10 cellular contexts compared by ENCODE assay signal in the genomic region with DNA sequence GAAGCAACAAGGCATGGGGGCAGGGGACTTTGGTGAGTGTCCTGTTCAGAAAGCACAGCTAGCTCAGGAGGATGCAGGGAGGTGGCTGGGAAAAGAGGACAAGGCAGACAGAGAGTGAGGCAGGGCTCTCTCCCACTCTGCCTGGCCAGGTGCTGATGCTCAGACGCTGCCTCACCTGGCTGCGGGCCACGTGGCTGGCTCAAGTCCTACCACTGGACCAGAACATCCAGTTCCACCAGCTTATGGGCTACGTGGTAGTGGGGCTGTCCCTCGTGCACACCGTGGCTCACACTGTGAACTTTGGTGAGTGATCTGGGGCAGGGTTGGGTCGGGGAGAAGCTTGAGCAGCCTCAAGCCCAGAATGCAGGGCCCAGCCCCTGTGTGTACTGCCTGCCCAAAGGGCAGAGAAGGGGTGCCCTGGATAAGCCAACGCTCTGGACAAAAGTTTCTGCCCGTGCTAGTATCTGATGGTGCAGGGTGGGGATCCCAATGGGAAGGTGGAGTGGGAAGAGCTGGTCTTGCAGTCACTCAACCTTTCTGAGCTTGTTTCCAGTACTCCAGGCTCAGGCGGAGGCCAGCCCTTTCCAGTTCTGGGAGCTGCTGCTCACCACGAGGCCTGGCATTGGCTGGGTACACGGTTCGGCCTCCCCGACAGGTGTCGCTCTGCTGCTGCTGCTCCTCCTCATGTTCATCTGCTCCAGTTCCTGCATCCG. TPM values are rescaled to one million over a fixed set of nuclear protein-coding genes. Genes with fewer than 3 reads are reported as not detected.
A peak's percentile ranks its signal among the peaks of the same experiment; 100 is the strongest.
DNase-seq lines count a peak whose midpoint lies in the region; ATAC-seq, FAIRE-seq and TF ChIP-seq lines count a peak whose summit lies in the region.
"Had no signal": no experiment of that assay in that cellular context is flagged by ENCODE, and none has a peak within 500 bp of the region (broad histone marks: within the 10 kb centered on the region; RNA-seq: fewer than 3 reads in every experiment).

No MANE protein-coding gene starts in this region.

- H3K9me3 ChIP-seq in right atrium auricular region: no peaks in the 10 kb centered on the region
- peaks cover 2% of the 10 kb centered on the region for H3K9me3 ChIP-seq in WERI-Rb-1 (ENCODE audit: severe bottlenecking)
- H3K9me3 ChIP-seq in kidney (ENCODE audit: control insufficient read depth in 1 of 2, low read length in 2 of 2): no peaks in the 10 kb centered on the region

- H3K4me3 ChIP-seq in right atrium auricular region (no peak overlapping the region), WERI-Rb-1 (ENCODE audit: low read depth, low read length) (no peak overlapping the region), kidney (ENCODE audit: low read length in 2 of 2) (no peak overlapping the region)

- ATAC-seq in left ventricle myocardium superior: no peak
- ATAC-seq in GM19351 (IDR thresholded peaks at IDR 0.05; ENCODE audit: unreplicated experiment): no peak

- TF ChIP-seq CTCF in right atrium auricular region (IDR thresholded peaks at IDR 0.05): no peak
- peak; percentile 63 for TF ChIP-seq CTCF in WERI-Rb-1 (IDR thresholded peaks at IDR 0.05; ENCODE audit: low read depth, low read length)
- TF ChIP-seq CTCF in kidney (IDR thresholded peaks at IDR 0.05; ENCODE audit: borderline replicate concordance, extremely low read depth, insufficient read depth): no peak

- H3K9ac ChIP-seq in kidney (ENCODE audit: low read length in 2 of 2): no peak overlapping the region

- DNase-seq in right atrium auricular region (ENCODE audit: low spot score) (peak; percentile 2), left ventricle myocardium superior (no peak), WERI-Rb-1 (peak; percentile 68), kidney (peak; percentile 82), NCI-H1694 (lab: John Stamatoyannopoulos, UW) (no peak), AG08396 (ENCODE audit: low spot score) (no peak)
- no peak for DNase-seq in stimulated activated CD8-positive, alpha-beta memory T cell treated with anti-CD3 and anti-CD28 coated beads, Interleukin-4, amount 100 ng/mL, for 48 hours
- DNase-seq: DND-41, NCI-H2029 treated with DMSO at 0.1 percent for 48 hours had no signal

- H3K27ac ChIP-seq in right atrium auricular region (no peak overlapping the region), WERI-Rb-1 (peak overlapping the region; percentile 18; the same call in 1 of the 2 replicates), kidney (ENCODE audit: low read depth in 2 of 2, low read length in 2 of 2) (no peak overlapping the region)

- intact Hi-C loops in left ventricle myocardium superior (cut with micrococcal nuclease): no loop called here
- intact Hi-C loops in kidney (cut with DNase I): no loop called here

- peaks cover 0 to 6% of the 10 kb centered on the region in 2 donors for H3K4me1 ChIP-seq in right atrium auricular region
- peaks cover 3 to 5% of the 10 kb centered on the region in 2 donors for H3K4me1 ChIP-seq in kidney (ENCODE audit: control insufficient read depth in 1 of 2, insufficient read depth in 1 of 2, low read depth in 1 of 2, low read length in 2 of 2)

- no peak for FAIRE-seq in kidney (lab: Jason Lieb, UNC)

- H3K27me3 ChIP-seq in right atrium auricular region (no peaks in the 10 kb centered on the region), WERI-Rb-1 (ENCODE audit: insufficient read depth, low read depth, severe bottlenecking) (no peaks in the 10 kb centered on the region)

- no peaks in the 10 kb centered on the region for H3K36me3 ChIP-seq in right atrium auricular region
- no peaks in the 10 kb centered on the region for H3K36me3 ChIP-seq in WERI-Rb-1
- no peaks in the 10 kb centered on the region for H3K36me3 ChIP-seq in kidney (ENCODE audit: control insufficient read depth in 1 of 2, insufficient read depth in 2 of 2, low read length in 2 of 2)

RNA-seq across cellular contexts. Expression of a gene that starts 20.9 kb away (rescaled TPM):
- under 1 TPM; 0.16 to 0.19 TPM for total RNA-seq in right atrium auricular region
- not detected for total RNA-seq in left ventricle myocardium superior
- 0.60 TPM for total RNA-seq in kidney
- 0.19 TPM for polyA plus RNA-seq in kidney (ENCODE audit: insufficient read depth, low read depth, low replicate concordance)

Comparison
In these comparisons a context has a peak if more than half of its experiments do, and no peak if none do; other contexts are left out.
1. DNase-seq: peak in right atrium auricular region (single experiment), WERI-Rb-1 (single experiment) and kidney (single experiment); none in left ventricle myocardium superior (single experiment), NCI-H1694 (single experiment), AG08396 (single experiment) and stimulated activated CD8-positive, alpha-beta memory T cell treated with anti-CD3 and anti-CD28 coated beads, Interleukin-4, amount 100 ng/mL, for 48 hours (single experiment).